ENCODE assay signal across 19 cellular contexts in genomic region chr5:52774005-52774410, GRCh38. TPM values are rescaled to one million over a fixed set of nuclear protein-coding genes. Genes with fewer than 3 reads are reported as not detected.
A peak's percentile ranks its signal among the peaks of the same experiment; 100 is the strongest.
DNase-seq lines count a peak whose midpoint lies in the region; ATAC-seq and TF ChIP-seq lines count a peak whose summit lies in the region.
"Had no signal": no experiment of that assay in that cellular context is flagged by ENCODE, and none has a peak within 500 bp of the region (broad histone marks: within the 10 kb centered on the region; RNA-seq: fewer than 3 reads in every experiment).

No MANE protein-coding gene starts in this region.

- no peak overlapping the region for H3K27ac Mint-ChIP-seq in T-helper 2 cell treated with Interferon-gamma antibody and Interleukin-4, amounts not matched to agents 5 μg/mL and 100 μg/mL, for 36 hours
- peak overlapping the region; percentile 80 to 85 for H3K27ac Mint-ChIP-seq in effector memory CD8-positive, alpha-beta T cell
- H3K27ac Mint-ChIP-seq in progenitor cell of endocrine pancreas: peak overlapping the region; percentile 26
- H3K27ac Mint-ChIP-seq: brain; stimulated activated memory B cell treated with anti-CD40 and anti-IgM and Interleukin-4, amounts not matched to agents 10 μg/mL and 1 μg/mL and 100 μg/mL, for 72 hours had no signal

- peaks cover 10% of the 10 kb centered on the region for H3K36me3 Mint-ChIP-seq in T-helper 2 cell treated with Interferon-gamma antibody and Interleukin-4, amounts not matched to agents 5 μg/mL and 100 μg/mL, for 36 hours (ENCODE audit: low read depth)
- no peaks in the 10 kb centered on the region for H3K36me3 Mint-ChIP-seq in effector memory CD8-positive, alpha-beta T cell (ENCODE audit: insufficient read depth)
- H3K36me3 Mint-ChIP-seq in progenitor cell of endocrine pancreas (ENCODE audit: insufficient read depth): no peaks in the 10 kb centered on the region
- H3K36me3 Mint-ChIP-seq: brain; stimulated activated memory B cell treated with anti-CD40 and anti-IgM and Interleukin-4, amounts not matched to agents 10 μg/mL and 1 μg/mL and 100 μg/mL, for 72 hours had no signal

- peaks cover 10% of the 10 kb centered on the region for H3K27me3 Mint-ChIP-seq in T-helper 2 cell treated with Interferon-gamma antibody and Interleukin-4, amounts not matched to agents 5 μg/mL and 100 μg/mL, for 36 hours (ENCODE audit: low read depth)
- H3K27me3 Mint-ChIP-seq in effector memory CD8-positive, alpha-beta T cell: no peaks in the 10 kb centered on the region
- peaks cover 4% of the 10 kb centered on the region for H3K27me3 Mint-ChIP-seq in progenitor cell of endocrine pancreas

- peaks cover 3% of the 10 kb centered on the region for H3K9me3 Mint-ChIP-seq in T-helper 2 cell treated with Interferon-gamma antibody and Interleukin-4, amounts not matched to agents 5 μg/mL and 100 μg/mL, for 36 hours
- peaks cover 0 to 8% of the 10 kb centered on the region in 2 donors for H3K9me3 Mint-ChIP-seq in effector memory CD8-positive, alpha-beta T cell
- peaks cover 3% of the 10 kb centered on the region for H3K9me3 Mint-ChIP-seq in progenitor cell of endocrine pancreas (ENCODE audit: low read depth)
- H3K9me3 Mint-ChIP-seq: brain; stimulated activated memory B cell treated with anti-CD40 and anti-IgM and Interleukin-4, amounts not matched to agents 10 μg/mL and 1 μg/mL and 100 μg/mL, for 72 hours had no signal

- H3K4me1 Mint-ChIP-seq in T-helper 2 cell treated with Interferon-gamma antibody and Interleukin-4, amounts not matched to agents 5 μg/mL and 100 μg/mL, for 36 hours (ENCODE audit: low read depth): peaks cover 44% of the 10 kb centered on the region
- H3K4me1 Mint-ChIP-seq in effector memory CD8-positive, alpha-beta T cell (ENCODE audit: low read depth in 2 of 2): peaks cover 34 to 35% of the 10 kb centered on the region in 2 donors
- H3K4me1 Mint-ChIP-seq in progenitor cell of endocrine pancreas (ENCODE audit: low read depth): peaks cover 4% of the 10 kb centered on the region

- ATAC-seq in effector memory CD8-positive, alpha-beta T cell (replicated peaks): no peak
- ATAC-seq in HG02970 (IDR thresholded peaks at IDR 0.05; ENCODE audit: low FRiP score, unreplicated experiment): no peak
- ATAC-seq: Panc1; stimulated activated memory B cell treated with anti-CD40 and anti-IgM and Interleukin-4, amounts not matched to agents 10 μg/mL and 1 μg/mL and 100 μg/mL, for 72 hours had no signal

- TF ChIP-seq CTCF in progenitor cell of endocrine pancreas (IDR thresholded peaks at IDR 0.05; ENCODE audit: unreplicated experiment): no peak

- peak overlapping the region; percentile 3 for H3K4me3 Mint-ChIP-seq in T-helper 2 cell treated with Interferon-gamma antibody and Interleukin-4, amounts not matched to agents 5 μg/mL and 100 μg/mL, for 36 hours
- H3K4me3 Mint-ChIP-seq in effector memory CD8-positive, alpha-beta T cell: peak overlapping the region in 1 of 2 donors; percentile 49
- H3K4me3 Mint-ChIP-seq in progenitor cell of endocrine pancreas (ENCODE audit: low read depth): no peak overlapping the region
- H3K4me3 Mint-ChIP-seq: stimulated activated memory B cell treated with anti-CD40 and anti-IgM and Interleukin-4, amounts not matched to agents 10 μg/mL and 1 μg/mL and 100 μg/mL, for 72 hours had no signal

- no peak for DNase-seq in T-helper 2 cell treated with Interferon-gamma antibody and Interleukin-4, amounts not matched to agents 5 μg/mL and 100 μg/mL, for 36 hours (ENCODE audit: low spot score)
- DNase-seq in T-helper 2 cell (no peak), NCI-H2227 (lab: John Stamatoyannopoulos, UW; ENCODE audit: unreplicated experiment) (peak; percentile 35), progenitor cell of endocrine pancreas (ENCODE audit: low spot score, unreplicated experiment) (no peak), NCI-H1092 (lab: John Stamatoyannopoulos, UW) (no peak), NCI-H510A treated with DMSO at 0.1 percent for 48 hours (lab: John Stamatoyannopoulos, UW) (no peak)
- no peak for DNase-seq in effector memory CD8-positive, alpha-beta T cell
- DNase-seq: activated naive CD4-positive, alpha-beta T cell treated with Interleukin-2 at 50 U/mL for 16 hours; dermis blood vessel endothelial cell; esophagus squamous epithelium; MV-4-11; NCI-H2029; NCI-H748 treated with DMSO at 0.1 percent for 48 hours; trophoblast cell; WERI-Rb-1 had no signal

RNA-seq across cellular contexts. Expression of gene ITGA1, which starts 13.7 kb away (rescaled TPM):
- total RNA-seq in progenitor cell of endocrine pancreas: 6.4 and 7.8 TPM in 2 replicates

RNA-seq across cellular contexts. Expression of gene PELO, which starts 13.7 kb away (rescaled TPM):
- total RNA-seq in progenitor cell of endocrine pancreas: 11.0 and 11.8 TPM in 2 replicates
